Comparison of ENCODE assay signal across 16 cellular contexts in the genomic region with DNA sequence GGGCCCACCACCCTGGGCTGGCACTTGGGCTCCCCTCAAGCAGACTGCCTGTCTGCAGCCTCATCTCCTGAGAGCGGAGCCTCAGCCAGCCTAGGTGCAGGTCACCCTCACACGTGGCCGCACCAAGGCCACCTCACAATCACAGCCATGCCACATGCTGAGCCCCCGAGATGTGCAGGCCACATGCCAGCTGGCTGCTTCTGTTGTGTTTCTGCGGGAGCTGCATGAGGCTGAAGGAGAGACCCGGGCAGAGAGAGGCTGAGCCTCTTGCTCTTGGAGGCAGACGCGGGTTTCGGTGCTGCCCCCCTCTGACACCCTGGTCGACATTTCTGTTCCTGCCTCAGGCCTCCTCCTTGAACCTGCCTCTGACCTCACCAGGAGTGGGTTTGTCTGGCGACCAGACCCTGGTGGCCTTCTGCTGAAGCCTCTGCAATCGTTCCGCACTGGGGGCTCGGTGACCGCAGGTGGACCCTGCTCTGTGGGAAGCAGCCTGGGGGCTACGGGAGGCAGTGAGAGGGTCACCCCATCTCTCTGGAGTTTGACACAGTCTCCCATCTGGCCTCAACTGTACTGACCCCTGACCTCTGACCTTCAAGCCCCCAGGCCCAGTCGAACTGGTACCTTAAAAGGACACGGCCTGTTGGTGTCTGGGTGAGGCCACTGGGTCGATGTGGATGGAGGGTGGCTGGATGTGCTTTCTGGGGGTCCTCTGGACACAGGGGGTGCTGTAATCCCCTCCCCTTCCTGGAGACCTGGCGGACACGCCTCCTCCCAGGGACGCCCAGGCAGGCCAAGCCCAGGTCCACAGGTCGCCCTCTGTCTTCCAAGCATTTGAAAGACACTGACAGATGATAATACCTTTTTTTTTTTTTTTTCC.
"Had no signal": no experiment of that assay in that cellular context is flagged by ENCODE, and none has a peak within 500 bp of the region (broad histone marks: within the 10 kb centered on the region; RNA-seq: fewer than 3 reads in every experiment).

No MANE protein-coding gene starts in this region.

- H3K4me3 Mint-ChIP-seq: activated CD4-positive, alpha-beta T cell treated with anti-CD3 and anti-CD28 coated beads, Interleukin-2, amount 10 ng/mL, durations not matched to agents 7 days and 5 days; activated naive CD8-positive, alpha-beta T cell; nephron progenitor cell; WTC11 had no signal

- H3K27ac ChIP-seq: brain microvascular endothelial cell, esophagus squamous epithelium, suprapubic skin, upper lobe of left lung had no signal

- H3K27me3 ChIP-seq: brain microvascular endothelial cell had no signal

- H3K4me1 Mint-ChIP-seq: WTC11 had no signal

- H3K9me3 ChIP-seq: esophagus squamous epithelium, suprapubic skin, upper lobe of left lung had no signal

- H3K36me3 ChIP-seq: brain microvascular endothelial cell, esophagus squamous epithelium, suprapubic skin, upper lobe of left lung had no signal

- DNase-seq: activated CD4-positive, alpha-beta T cell treated with anti-CD3 and anti-CD28 coated beads, Interleukin-2, amount 10 ng/mL, durations not matched to agents 7 days and 5 days; activated CD8-positive, alpha-beta memory T cell treated with anti-CD3 and anti-CD28 coated beads for 24 hours; amygdala; brain microvascular endothelial cell; esophagus squamous epithelium; foreskin fibroblast; glutamatergic neuron; nephron progenitor cell; stimulated activated CD4-positive, alpha-beta T cell treated with anti-CD3 and anti-CD28 coated beads, Interleukin-4, amount 100 ng/mL, for 1 hour; stimulated activated CD8-positive, alpha-beta memory T cell treated with anti-CD3 and anti-CD28 coated beads, Interleukin-4, amount 100 ng/mL, for 48 hours; stimulated activated naive CD8-positive, alpha-beta T cell treated with anti-CD3 and anti-CD28 coated beads, Interleukin-15, Interleukin-2, amounts not matched to agents 100 U/mL and 50 U/mL, for 24 hours had no signal

- H3K4me3 ChIP-seq: esophagus squamous epithelium, suprapubic skin, upper lobe of left lung had no signal

- H3K9me3 Mint-ChIP-seq: activated CD4-positive, alpha-beta T cell treated with anti-CD3 and anti-CD28 coated beads, Interleukin-2, amount 10 ng/mL, durations not matched to agents 7 days and 5 days; activated T-helper 2 cell treated with anti-CD3 and anti-CD28 coated beads, Interferon-gamma antibody, Interleukin-2, Interleukin-4, amounts not matched to agents 10 μg/mL and 5 μg/mL and 100 μg/mL, durations not matched to agents 14 hours and 24 hours and 36 hours had no signal

- H3K36me3 Mint-ChIP-seq: activated naive CD8-positive, alpha-beta T cell had no signal

- H3K27ac Mint-ChIP-seq: activated CD4-positive, alpha-beta T cell treated with anti-CD3 and anti-CD28 coated beads, Interleukin-2, amount 10 ng/mL, durations not matched to agents 7 days and 5 days; activated naive CD8-positive, alpha-beta T cell; activated T-helper 2 cell treated with anti-CD3 and anti-CD28 coated beads, Interferon-gamma antibody, Interleukin-2, Interleukin-4, amounts not matched to agents 10 μg/mL and 5 μg/mL and 100 μg/mL, durations not matched to agents 14 hours and 24 hours and 36 hours; nephron progenitor cell; WTC11 had no signal

- H3K27me3 Mint-ChIP-seq: activated CD4-positive, alpha-beta T cell treated with anti-CD3 and anti-CD28 coated beads, Interleukin-2, amount 10 ng/mL, durations not matched to agents 7 days and 5 days; activated naive CD8-positive, alpha-beta T cell had no signal
